ENCODE assay signal across 7 cellular contexts in the genomic region with DNA sequence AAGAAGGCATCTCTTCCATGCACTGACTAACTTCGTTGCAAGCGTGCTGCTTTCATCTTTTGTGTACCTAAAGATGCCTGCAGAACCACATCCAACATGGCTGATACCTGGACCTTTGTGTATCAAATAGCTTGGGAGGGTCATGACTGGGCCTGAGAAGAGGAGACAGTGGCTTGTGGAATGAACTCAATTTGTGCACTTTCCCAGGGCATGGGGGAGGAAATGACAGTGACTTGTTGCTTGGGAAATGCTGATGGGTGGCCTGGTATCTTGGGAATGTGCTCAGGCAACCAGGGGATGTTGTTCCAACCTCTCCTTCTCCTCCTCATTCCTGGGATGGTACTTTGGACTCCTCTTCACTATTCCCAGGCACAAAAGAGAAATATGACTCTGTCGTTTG.
A peak's percentile ranks its signal among the peaks of the same experiment; 100 is the strongest.
DNase-seq lines count a peak whose midpoint lies in the region; FAIRE-seq and TF ChIP-seq lines count a peak whose summit lies in the region.
"Not testable (repeated sequence)": the region's sequence is repeated elsewhere in the genome, so short reads cannot be mapped to it uniquely, and the experiment has no call there.

No MANE protein-coding gene starts in this region.

- H3K4me1 Mint-ChIP-seq in astrocyte (ENCODE audit: low read depth, unreplicated experiment) = peaks cover 14% of the 10 kb centered on the region

- not testable (repeated sequence) for H3K27me3 ChIP-seq in NT2/D1 (ENCODE audit: insufficient read depth, insufficient read length); astrocyte (ENCODE audit: insufficient read depth, low read length); mesendoderm (ENCODE audit: insufficient read depth, low read length, poor library complexity); neuronal stem cell (ENCODE audit: control insufficient read depth in 3 of 3, insufficient read depth in 3 of 3, low read depth in 1 of 3, low read length in 3 of 3)

- H3K27me3 Mint-ChIP-seq in astrocyte (ENCODE audit: low read depth, unreplicated experiment) = peaks cover 20% of the 10 kb centered on the region

- H3K9me3 ChIP-seq in NT2/D1 (ENCODE audit: insufficient read depth, low read length); astrocyte (ENCODE audit: insufficient read depth, low read depth, low read length); neuronal stem cell (replicated peaks in 1 of 2; ENCODE audit: control insufficient read depth in 2 of 2, insufficient read depth in 1 of 2, low read depth in 1 of 2, low read length in 2 of 2): not testable (repeated sequence)

- H3K4me3 Mint-ChIP-seq in astrocyte (ENCODE audit: unreplicated experiment) = not testable (repeated sequence)

- not testable (repeated sequence) for H2BK12ac ChIP-seq in neuronal stem cell (ENCODE audit: low read length)

- not testable (repeated sequence) for H3K4me1 ChIP-seq in NT2/D1 (ENCODE audit: insufficient read depth, insufficient read length); astrocyte (ENCODE audit: insufficient read depth, low read length); mesendoderm (ENCODE audit: control insufficient read depth, low read depth, low read length); neuronal stem cell (ENCODE audit: control insufficient read depth in 2 of 2, insufficient read depth in 1 of 2, low read depth in 1 of 2, low read length in 2 of 2)

- H2BK15ac ChIP-seq in mesendoderm (replicated peaks; ENCODE audit: low read depth); neuronal stem cell (ENCODE audit: low read length): not testable (repeated sequence)

- H2BK120ac ChIP-seq in mesendoderm (ENCODE audit: low read depth, low read length); neuronal stem cell (ENCODE audit: low read depth, low read length): not testable (repeated sequence)

- H4K20me1 ChIP-seq in astrocyte (ENCODE audit: insufficient read depth, low read length) = not testable (repeated sequence)

- not testable (repeated sequence) for H3K4me2 ChIP-seq in astrocyte (ENCODE audit: low read length); mesendoderm (ENCODE audit: low read length); neuronal stem cell (ENCODE audit: insufficient read depth, low read length, poor library complexity, severe bottlenecking)

- not testable (repeated sequence) for H3K79me1 ChIP-seq in mesendoderm (ENCODE audit: low read length); neuronal stem cell (ENCODE audit: low read depth, low read length)

- H4K8ac ChIP-seq in mesendoderm (ENCODE audit: low read depth, low read length); neuronal stem cell (ENCODE audit: low read depth, low read length): not testable (repeated sequence)

- not testable (repeated sequence) for TF ChIP-seq CTCF in astrocyte (IDR thresholded peaks at IDR 0.05; ENCODE audit: insufficient read depth, low read depth, low read length)

- not testable (repeated sequence) for H4K5ac ChIP-seq in mesendoderm (ENCODE audit: low read length)

- DNase-seq in EH (ENCODE audit: low read depth) (peak; percentile 82), NT2/D1 (ENCODE audit: low read depth, low spot score) (peak; percentile 13), islet precursor cell (peak; percentile 72), mesendoderm (peak; percentile 19)
- DNase-seq in astrocyte (ENCODE audit: low read depth); neuronal stem cell (ENCODE audit: low spot score); urothelium cell line (ENCODE audit: low spot score): not testable (repeated sequence)

- H3K79me2 ChIP-seq in astrocyte (ENCODE audit: insufficient read depth, low read length); mesendoderm (ENCODE audit: control insufficient read depth, insufficient read depth, low read length): not testable (repeated sequence)

- no CpG with 5 or more reads among the region's 3 CpGs for WGBS in mesendoderm (ENCODE audit: extremely low coverage, insufficient coverage, low lambda C conversion rate)
- WGBS in neuronal stem cell (ENCODE audit: extremely low coverage in 2 of 2, insufficient read length in 2 of 2, insufficient replicate concordance in 1 of 2), 2 donors = no CpG with 5 or more reads among the region's 3 CpGs

- not testable (repeated sequence) for FAIRE-seq in astrocyte (lab: Jason Lieb, UNC)
- peak; percentile 85 for FAIRE-seq in urothelium cell line (lab: Jason Lieb, UNC)

- not testable (repeated sequence) for H3K56ac ChIP-seq in mesendoderm (ENCODE audit: low read length)

- H3K4ac ChIP-seq in mesendoderm (ENCODE audit: low read depth, low read length); neuronal stem cell (ENCODE audit: low read length): not testable (repeated sequence)

- peak overlapping the region; percentile 54 for H3K27ac Mint-ChIP-seq in astrocyte (ENCODE audit: unreplicated experiment)

- not testable (repeated sequence) for H3K23ac ChIP-seq in mesendoderm (ENCODE audit: low read length); neuronal stem cell (ENCODE audit: low read depth, low read length, poor library complexity)

- H4K91ac ChIP-seq in neuronal stem cell (ENCODE audit: low read depth, low read length, poor library complexity) = not testable (repeated sequence)

- not testable (repeated sequence) for H3K36me3 ChIP-seq in NT2/D1 (ENCODE audit: insufficient read depth, insufficient read length, low read length); astrocyte (ENCODE audit: insufficient read depth, low read length); mesendoderm (ENCODE audit: control insufficient read depth, insufficient read depth, low read length); neuronal stem cell (replicated peaks in 1 of 2; ENCODE audit: control insufficient read depth in 2 of 2, insufficient read depth in 2 of 2, low read length in 2 of 2)

- not testable (repeated sequence) for H3K9ac ChIP-seq in NT2/D1 (ENCODE audit: insufficient read length, low read depth); astrocyte (ENCODE audit: low read length); mesendoderm (ENCODE audit: low read length); neuronal stem cell (ENCODE audit: low read depth, low read length, poor library complexity)

- H3K18ac ChIP-seq in mesendoderm (ENCODE audit: low read length); neuronal stem cell (ENCODE audit: low read length): not testable (repeated sequence)

- not testable (repeated sequence) for H2AFZ ChIP-seq in astrocyte (ENCODE audit: low read depth, low read length); neuronal stem cell (ENCODE audit: low read length)

- peak overlapping the region; percentile 49 for H3K14ac ChIP-seq in neuronal stem cell (ENCODE audit: low read length)

- H2AK5ac ChIP-seq in mesendoderm (ENCODE audit: low read length); neuronal stem cell (ENCODE audit: low read depth, low read length): not testable (repeated sequence)

- not testable (repeated sequence) for H2BK5ac ChIP-seq in mesendoderm (ENCODE audit: low read length); neuronal stem cell (ENCODE audit: low read length)

- H3K4me3 ChIP-seq in NT2/D1 (ENCODE audit: insufficient read length, low read depth); astrocyte (ENCODE audit: insufficient read depth, low read depth, low read length); mesendoderm (ENCODE audit: low read length); neuronal stem cell (ENCODE audit: low read length in 2 of 2): not testable (repeated sequence)

- not testable (repeated sequence) for H3K27ac ChIP-seq in astrocyte (ENCODE audit: low read depth, low read length); mesendoderm (ENCODE audit: low read depth, low read length); neuronal stem cell (replicated peaks; ENCODE audit: low read length)

- H3K9me3 Mint-ChIP-seq in astrocyte (ENCODE audit: unreplicated experiment) = not testable (repeated sequence)

- not testable (repeated sequence) for H3K36me3 Mint-ChIP-seq in astrocyte (ENCODE audit: low read depth, unreplicated experiment)
